Comparison of ENCODE assay signal across 24 cellular contexts in the genomic region with DNA sequence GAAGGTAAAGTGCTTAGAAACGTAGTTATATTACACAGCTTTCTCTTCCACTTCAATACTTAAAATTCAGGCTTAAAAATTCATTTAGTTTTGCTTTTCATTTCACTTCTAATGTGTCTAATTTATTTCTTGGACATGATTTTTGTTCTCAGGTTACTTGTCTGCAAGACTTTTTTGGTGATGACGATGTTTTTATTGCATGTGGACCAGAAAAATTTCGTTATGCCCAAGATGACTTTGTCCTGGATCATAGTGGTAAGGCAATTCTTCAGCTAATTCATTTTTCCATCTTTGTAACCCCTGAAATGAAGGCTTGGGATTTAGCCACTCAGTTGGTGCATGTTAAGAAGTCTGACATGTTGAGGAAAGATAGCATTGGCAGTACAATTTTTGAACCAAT.
"Had no signal": no experiment of that assay in that cellular context is flagged by ENCODE, and none has a peak within 500 bp of the region (broad histone marks: within the 10 kb centered on the region; RNA-seq: fewer than 3 reads in every experiment).

No MANE protein-coding gene starts in this region.

- H3K36me3 Mint-ChIP-seq: memory B cell; natural killer cell; stimulated activated effector memory CD8-positive, alpha-beta T cell treated with anti-CD3 and anti-CD28 coated beads, Interleukin-12 subunit alpha, Interleukin-12 subunit beta, amount 100 ng/mL, for 72 hours had no signal

- H3K27ac Mint-ChIP-seq: memory B cell; natural killer cell; stimulated activated effector memory CD8-positive, alpha-beta T cell treated with anti-CD3 and anti-CD28 coated beads, Interleukin-12 subunit alpha, Interleukin-12 subunit beta, amount 100 ng/mL, for 72 hours had no signal

- H3K4me1 Mint-ChIP-seq: natural killer cell; stimulated activated effector memory CD8-positive, alpha-beta T cell treated with anti-CD3 and anti-CD28 coated beads, Interleukin-12 subunit alpha, Interleukin-12 subunit beta, amount 100 ng/mL, for 72 hours had no signal

- H3K4me3 Mint-ChIP-seq: memory B cell; natural killer cell; stimulated activated effector memory CD8-positive, alpha-beta T cell treated with anti-CD3 and anti-CD28 coated beads, Interleukin-12 subunit alpha, Interleukin-12 subunit beta, amount 100 ng/mL, for 72 hours had no signal

- H3K27me3 ChIP-seq: dorsolateral prefrontal cortex, gastrocnemius medialis, ovary, right lobe of liver, stomach, thyroid gland, vagina had no signal

- ATAC-seq: gastrocnemius medialis; left lobe of liver; natural killer cell; right lobe of liver; stimulated activated effector memory CD8-positive, alpha-beta T cell treated with anti-CD3 and anti-CD28 coated beads, Interleukin-12 subunit alpha, Interleukin-12 subunit beta, amount 100 ng/mL, for 72 hours had no signal

- H3K9me3 Mint-ChIP-seq: memory B cell; natural killer cell; stimulated activated effector memory CD8-positive, alpha-beta T cell treated with anti-CD3 and anti-CD28 coated beads, Interleukin-12 subunit alpha, Interleukin-12 subunit beta, amount 100 ng/mL, for 72 hours had no signal

- H3K4me3 ChIP-seq: dorsolateral prefrontal cortex, gastrocnemius medialis, lung, ovary, right lobe of liver, stomach, thyroid gland, vagina had no signal

- H3K27me3 Mint-ChIP-seq: memory B cell had no signal

- DNase-seq: cortex of kidney; dorsolateral prefrontal cortex; effector CD4-positive, alpha-beta T cell; foreskin fibroblast; gastrocnemius medialis; head of caudate nucleus; kidney; natural killer cell; occipital lobe; ovary; retina; right lobe of liver; small intestine; stimulated activated CD4-positive, alpha-beta T cell treated with anti-CD3 and anti-CD28 coated beads, Interleukin-1b, Interleukin-23, amount 100 ng/mL, for 48 hours; stimulated activated CD4-positive, alpha-beta T cell treated with anti-CD3 and anti-CD28 coated beads, Interleukin-4, amount 100 ng/mL, for 1 hour; stimulated activated naive CD4-positive, alpha-beta T cell treated with Interleukin-2 at 50 U/mL for 16 hours; stomach; thyroid gland; trophoblast cell had no signal

- H3K36me3 ChIP-seq: gastrocnemius medialis, ovary, right lobe of liver, stomach, thyroid gland, vagina had no signal

- FAIRE-seq: kidney, small intestine had no signal
